26 cellular contexts compared by ENCODE assay signal in genomic region chr7:144074374-144074773, GRCh38. TPM values are rescaled to one million over a fixed set of nuclear protein-coding genes. Genes with fewer than 3 reads are reported as not detected.
DNase-seq lines count a peak whose midpoint lies in the region; ATAC-seq, FAIRE-seq and TF ChIP-seq lines count a peak whose summit lies in the region.
"Had no signal": no experiment of that assay in that cellular context is flagged by ENCODE, and none has a peak within 500 bp of the region (broad histone marks: within the 10 kb centered on the region; RNA-seq: fewer than 3 reads in every experiment).

No MANE protein-coding gene starts in this region.

- no peaks in the 10 kb centered on the region for H3K9me2 ChIP-seq in HCT116 (ENCODE audit: insufficient read depth)
- no peaks in the 10 kb centered on the region for H3K9me2 ChIP-seq in PC-3 (replicated peaks; ENCODE audit: low read length)

- RAD21 ChIA-PET in HCT116 (lab: Charles Lee; ENCODE audit: low non-redundant PET in 1 of 2, low total read pairs in 2 of 2, uncharacterized antibody in 2 of 2, unreplicated experiment in 2 of 2) = no interaction called here

- no peaks in the 10 kb centered on the region for H3K4me1 ChIP-seq in HCT116 (ENCODE audit: control insufficient read depth in 1 of 2, insufficient read depth in 2 of 2, low read length in 2 of 2)
- H3K4me1 ChIP-seq in PC-3 (ENCODE audit: insufficient read depth, low read length) = no peaks in the 10 kb centered on the region
- no peaks in the 10 kb centered on the region for H3K4me1 ChIP-seq in stomach
- H3K4me1 ChIP-seq in gastroesophageal sphincter = no peaks in the 10 kb centered on the region
- H3K4me1 ChIP-seq: BE2C had no signal

- H2AFZ ChIP-seq in HCT116 (ENCODE audit: low read depth, low read length, poor library complexity, severe bottlenecking) (no peak overlapping the region), PC-3 (ENCODE audit: low read length) (no peak overlapping the region)

- no peak for TF ChIP-seq RAD21 in HCT116 (IDR thresholded peaks at IDR 0.05; ENCODE audit: low read depth)

- H3K4me2 ChIP-seq in HCT116 (ENCODE audit: low read length) (no peak overlapping the region), PC-3 (ENCODE audit: low read length) (no peak overlapping the region)

- TF ChIP-seq CTCF in HCT116 (IDR thresholded peaks at IDR 0.05 in 2 of 3, conservative IDR thresholded peaks at IDR 0.05 in 1 of 3; ENCODE audit: borderline replicate concordance in 1 of 3, insufficient read depth in 1 of 3, low read depth in 2 of 3, low read length in 2 of 3) (peak in 2 of 3 experiments; percentile 8 to 26; a peak in 1 of 6 replicates), PC-3 (conservative IDR thresholded peaks at IDR 0.05; ENCODE audit: low read depth, low read length) (peak; percentile 31; the same call in 1 of the 2 replicates), stomach (IDR thresholded peaks at IDR 0.05) (no peak), gastroesophageal sphincter (IDR thresholded peaks at IDR 0.05) (no peak)

- no peaks in the 10 kb centered on the region for H3K79me2 ChIP-seq in HCT116 (ENCODE audit: insufficient read depth, low read length)
- no peaks in the 10 kb centered on the region for H3K79me2 ChIP-seq in PC-3 (ENCODE audit: low read length)

- 87 to 93% (median 92%) methylated on average over 8 of the region's 8 CpGs for WGBS in stomach, 5 donors
- WGBS in gastroesophageal sphincter (ENCODE audit: low coverage in 1 of 2), 2 donors = 80 to 82% methylated on average over 4 to 8 of the region's 8 CpGs

- H3K4me3 ChIP-seq in HCT116 (replicated peaks in 1 of 2; ENCODE audit: low read depth in 1 of 2, low read length in 2 of 2) (no peak overlapping the region), PC-3 (ENCODE audit: low read length) (no peak overlapping the region), stomach (no peak overlapping the region), gastroesophageal sphincter (no peak overlapping the region)
- H3K4me3 ChIP-seq: MG63 had no signal

- FAIRE-seq in HTR-8/SVneo (lab: Jason Lieb, UNC) = no peak
- FAIRE-seq: A204.1, GM18507, H1 had no signal

- H4K20me1 ChIP-seq in HCT116 (ENCODE audit: insufficient read depth) (no peaks in the 10 kb centered on the region), PC-3 (ENCODE audit: low read length) (no peaks in the 10 kb centered on the region)

- POLR2A ChIA-PET in HCT116 (lab: Charles Lee) (no interaction called here), PC-3 (lab: Charles Lee; ENCODE audit: unreplicated experiment) (no interaction called here)

- intact Hi-C loops in HCT116 (cut with micrococcal nuclease) (no loop called here), PC-3 (cut with micrococcal nuclease) (no loop called here), stomach (cut with DNase I; ENCODE audit: low total_unique reads) (no loop called here)

- no peaks in the 10 kb centered on the region for H3F3A ChIP-seq in PC-3 (ENCODE audit: low read length, unreplicated experiment)

- peak; percentile 4 for DNase-seq in NCI-H82 (lab: John Stamatoyannopoulos, UW)
- no peak for DNase-seq in NCI-H82 treated with DMSO at 0.1 percent for 48 hours (lab: John Stamatoyannopoulos, UW; ENCODE audit: unreplicated experiment)
- no peak for DNase-seq in HCT116 (ENCODE audit: low read depth, low spot score)
- no peak for DNase-seq in PC-3
- no peak for DNase-seq in HTR-8/SVneo (ENCODE audit: insufficient read length, low spot score)
- no peak for DNase-seq in stomach
- DNase-seq: BE2C; CD4-positive, CD25-positive, alpha-beta regulatory T cell; Karpas-422; MG63; NCI-H1092 treated with DMSO at 0.1 percent for 48 hours; NCI-H1436 treated with DMSO at 0.1 percent for 48 hours; NCI-H1930; NCI-H2227 treated with DMSO at 0.1 percent for 48 hours; NCI-H510A; NCI-H774; OCI-M1; SHP77 had no signal

- H3K27ac ChIP-seq in HCT116 (ENCODE audit: low read depth, low read length) = no peak overlapping the region
- no peak overlapping the region for H3K27ac ChIP-seq in PC-3 (ENCODE audit: low read length)
- no peak overlapping the region for H3K27ac ChIP-seq in stomach
- H3K27ac ChIP-seq in gastroesophageal sphincter = no peak overlapping the region

- no peaks in the 10 kb centered on the region for H3K9me3 ChIP-seq in HCT116 (ENCODE audit: control insufficient read depth in 1 of 2, insufficient read depth in 1 of 2, low read depth in 1 of 2, low read length in 2 of 2)
- H3K9me3 ChIP-seq in PC-3 (ENCODE audit: low read length) = no peaks in the 10 kb centered on the region
- no peaks in the 10 kb centered on the region for H3K9me3 ChIP-seq in stomach
- H3K9me3 ChIP-seq in gastroesophageal sphincter = no peaks in the 10 kb centered on the region
- H3K9me3 ChIP-seq: BE2C, MG63 had no signal

- TF ChIP-seq POLR2A in HCT116 (IDR thresholded peaks at IDR 0.05; ENCODE audit: borderline replicate concordance, extremely low read depth, insufficient read depth, insufficient read length) (no peak), stomach (IDR thresholded peaks at IDR 0.05) (no peak), gastroesophageal sphincter (IDR thresholded peaks at IDR 0.05) (no peak)

- H3K27me3 ChIP-seq in HCT116 (ENCODE audit: insufficient read depth, low read length) (no peaks in the 10 kb centered on the region), PC-3 (ENCODE audit: low read length) (peaks cover 10% of the 10 kb centered on the region), stomach (no peaks in the 10 kb centered on the region), gastroesophageal sphincter (no peaks in the 10 kb centered on the region)
- H3K27me3 ChIP-seq: BE2C, MG63 had no signal

- CTCF ChIA-PET in HCT116 (lab: Charles Lee) (no interaction called here), PC-3 (lab: Charles Lee) (no interaction called here)

- ATAC-seq in HCT116 (no peak; the same call in 1 of the 2 replicates), PC-3 (no peak), gastroesophageal sphincter (no peak)

- BruUV-seq in HCT116 (replicated peaks; lab: Mats Ljungman, UMichigan) = no TSS peak
- BruUV-seq in PC-3 (replicated peaks; lab: Mats Ljungman, UMichigan) = no TSS peak

- TF ChIP-seq EP300 in stomach (IDR thresholded peaks at IDR 0.05) (no peak), gastroesophageal sphincter (IDR thresholded peaks at IDR 0.05) (no peak)

- no peaks in the 10 kb centered on the region for H3K36me3 ChIP-seq in HCT116 (ENCODE audit: control insufficient read depth in 1 of 2, insufficient read depth in 2 of 2, low read length in 2 of 2)
- H3K36me3 ChIP-seq in PC-3 (ENCODE audit: low read depth, low read length) = no peaks in the 10 kb centered on the region
- H3K36me3 ChIP-seq in stomach = no peaks in the 10 kb centered on the region
- no peaks in the 10 kb centered on the region for H3K36me3 ChIP-seq in gastroesophageal sphincter
- H3K36me3 ChIP-seq: BE2C, MG63 had no signal

- H3K9ac ChIP-seq in HCT116 (ENCODE audit: low read length) = no peak overlapping the region
- H3K9ac ChIP-seq in PC-3 (ENCODE audit: low read length) = no peak overlapping the region

TF ChIP-seq in HCT116, 20 proteins besides CTCF, POLR2A, EP300 and RAD21 (continues in another document):
- no peak for TF ChIP-seq REST (IDR thresholded peaks at IDR 0.05; ENCODE audit: low read depth)
- no peak for TF ChIP-seq YY1 (IDR thresholded peaks at IDR 0.05; ENCODE audit: extremely low read depth, insufficient replicate concordance, low read depth, low read length)
- no peak for TF ChIP-seq EGR1 (IDR thresholded peaks at IDR 0.05; ENCODE audit: low read depth)
- TF ChIP-seq POLR2AphosphoS5 (IDR thresholded peaks at IDR 0.05; ENCODE audit: low read depth, low read length) = no peak
- no peak for TF ChIP-seq SRF (IDR thresholded peaks at IDR 0.05; ENCODE audit: low read depth)

RNA-seq across cellular contexts. Expression of gene OR2A25, which starts 4.8 kb away (rescaled TPM):
- total RNA-seq in HCT116 (2021; ENCODE audit: unreplicated experiment) (not detected), PC-3 (2014; rRNA removed) (not detected in 2 replicates), stomach (not detected), gastroesophageal sphincter (not detected)
- 0.02 TPM in 1 of 2 replicates, not detected in the other for polyA plus RNA-seq in HCT116 (2012)
- polyA plus RNA-seq in stomach = not detected
- total RNA-seq: CD4-positive, CD25-positive, alpha-beta regulatory T cell; G401; H1; RPMI7951; T-helper 2 cell treated with Interferon-gamma antibody and Interleukin-4, amounts not matched to agents 100 ng/mL and 5 ng/mL, for 36 hours had no signal
- polyA plus RNA-seq: CD4-positive, CD25-positive, alpha-beta regulatory T cell; H1; IgD-negative memory B cell had no signal

RNA-seq across cellular contexts. Expression of gene OR2A12, which starts 11.7 kb away (rescaled TPM):
- total RNA-seq in HCT116 (2021; ENCODE audit: unreplicated experiment) (not detected), PC-3 (2014; rRNA removed) (not detected in 2 replicates), stomach (not detected), gastroesophageal sphincter (not detected)
- polyA plus RNA-seq in HCT116 (2012) = not detected in 2 replicates
- polyA plus RNA-seq in stomach = not detected
- total RNA-seq: CD4-positive, CD25-positive, alpha-beta regulatory T cell; G401; H1; RPMI7951; T-helper 2 cell treated with Interferon-gamma antibody and Interleukin-4, amounts not matched to agents 100 ng/mL and 5 ng/mL, for 36 hours had no signal
- polyA plus RNA-seq: H1, IgD-negative memory B cell had no signal

RNA-seq across cellular contexts. Expression of gene OR2A5, which starts 25.6 kb away (rescaled TPM):
- total RNA-seq in HCT116 (2021; ENCODE audit: unreplicated experiment) = not detected
- polyA plus RNA-seq in HCT116 (2012) = not detected in 2 replicates
- not detected in 2 replicates for total RNA-seq in PC-3 (2014; rRNA removed)
- not detected for total RNA-seq in stomach
- not detected for polyA plus RNA-seq in stomach
- not detected for total RNA-seq in gastroesophageal sphincter
- total RNA-seq: CD4-positive, CD25-positive, alpha-beta regulatory T cell; G401; H1; RPMI7951; T-helper 2 cell treated with Interferon-gamma antibody and Interleukin-4, amounts not matched to agents 100 ng/mL and 5 ng/mL, for 36 hours had no signal
- polyA plus RNA-seq: CD4-positive, CD25-positive, alpha-beta regulatory T cell; H1; IgD-negative memory B cell had no signal

RNA-seq across cellular contexts. Expression of gene OR2A2, which starts 35.0 kb away (rescaled TPM):
- total RNA-seq in HCT116 (2021; ENCODE audit: unreplicated experiment) = not detected
- polyA plus RNA-seq in HCT116 (2012) = not detected in 2 replicates
- total RNA-seq in PC-3 (2014; rRNA removed) = not detected in 2 replicates
- total RNA-seq in stomach = not detected
- polyA plus RNA-seq in stomach = not detected
- not detected for total RNA-seq in gastroesophageal sphincter
- total RNA-seq: CD4-positive, CD25-positive, alpha-beta regulatory T cell; G401; H1; RPMI7951; T-helper 2 cell treated with Interferon-gamma antibody and Interleukin-4, amounts not matched to agents 100 ng/mL and 5 ng/mL, for 36 hours had no signal
- polyA plus RNA-seq: CD4-positive, CD25-positive, alpha-beta regulatory T cell; H1; IgD-negative memory B cell had no signal

RNA-seq across cellular contexts. Expression of gene OR2A14, which starts 48.6 kb away (rescaled TPM):
- total RNA-seq in HCT116 (2021; ENCODE audit: unreplicated experiment) (not detected), PC-3 (2014; rRNA removed) (not detected in 2 replicates), stomach (not detected), gastroesophageal sphincter (not detected)
- not detected in 2 replicates for polyA plus RNA-seq in HCT116 (2012)
- not detected for polyA plus RNA-seq in stomach
- total RNA-seq: CD4-positive, CD25-positive, alpha-beta regulatory T cell; G401; H1; RPMI7951; T-helper 2 cell treated with Interferon-gamma antibody and Interleukin-4, amounts not matched to agents 100 ng/mL and 5 ng/mL, for 36 hours had no signal
- polyA plus RNA-seq: CD4-positive, CD25-positive, alpha-beta regulatory T cell; H1; IgD-negative memory B cell had no signal

Comparison
In these comparisons a context has a peak if more than half of its experiments do, and no peak if none do; other contexts are left out.
1. CTCF ChIP-seq: peak in HCT116 (2 of 3) and PC-3 (single experiment); none in stomach (0 of 7) and gastroesophageal sphincter (0 of 4).